ENCODE assay signal across 1 cellular context in genomic region chr3:126303272-126303671, GRCh38.
TF ChIP-seq lines count a peak whose summit lies in the region.

No MANE protein-coding gene starts in this region.

TF ChIP-seq in HEK293, 187 proteins besides CTCF, POLR2A, EP300 and RAD21 (continued from another document):
- peak; percentile 92 for TF ChIP-seq SETDB1 (IDR thresholded peaks at IDR 0.05; ENCODE audit: insufficient read length, low read length)
- TF ChIP-seq ZNF19 (tag by site-specific recombination; IDR thresholded peaks at IDR 0.05; ENCODE audit: low read depth): no peak
- no peak for TF ChIP-seq ZNF2 (tag by site-specific recombination; IDR thresholded peaks at IDR 0.05)
- TF ChIP-seq ZSCAN30 (tag by site-specific recombination; IDR thresholded peaks at IDR 0.05): no peak
- TF ChIP-seq ZNF18 (tag by site-specific recombination; IDR thresholded peaks at IDR 0.05): no peak
- no peak for TF ChIP-seq ZBTB21 (tag by site-specific recombination; IDR thresholded peaks at IDR 0.05)
- no peak for TF ChIP-seq ZNF362 (tag by site-specific recombination; IDR thresholded peaks at IDR 0.05)
- no peak for TF ChIP-seq ZNF138 (tag by site-specific recombination; IDR thresholded peaks at IDR 0.05; ENCODE audit: borderline replicate concordance)
- no peak for TF ChIP-seq ZNF391 (tag by site-specific recombination; IDR thresholded peaks at IDR 0.05; ENCODE audit: borderline replicate concordance, low read depth)
- no peak for TF ChIP-seq ZXDB (tag by site-specific recombination; IDR thresholded peaks at IDR 0.05)
